Comparison of ENCODE assay signal across 1 cellular context in genomic region chr9:5832543-5833529, GRCh38.
TF ChIP-seq lines count a peak whose summit lies in the region.

ERMP1 (minus strand) TSS chr9:5833117; CDS start chr9:5833027, 90 bp downstream.

TF ChIP-seq in HepG2, 621 proteins besides CTCF, POLR2A, EP300 and RAD21 (continued from another document and continues in another):
- TF ChIP-seq GLMP (CRISPR knock-in tag; IDR thresholded peaks at IDR 0.05; ENCODE audit: borderline replicate concordance) = no peak
- no peak for TF ChIP-seq ZNF253 (CRISPR knock-in tag; IDR thresholded peaks at IDR 0.05; ENCODE audit: borderline replicate concordance)
- TF ChIP-seq PATZ1 (CRISPR knock-in tag; IDR thresholded peaks at IDR 0.05) = peak; percentile 73
- TF ChIP-seq ZEB1 (IDR thresholded peaks at IDR 0.05; ENCODE audit: insufficient replicate concordance, low read depth) = no peak
- no peak for TF ChIP-seq ZNF773 (CRISPR knock-in tag; IDR thresholded peaks at IDR 0.05; ENCODE audit: borderline replicate concordance)
- TF ChIP-seq SIX4 (CRISPR knock-in tag; IDR thresholded peaks at IDR 0.05) = no peak
- peak; percentile 21; the same call in 1 of the 2 replicates for TF ChIP-seq ONECUT2 (CRISPR knock-in tag; IDR thresholded peaks at IDR 0.05)
- TF ChIP-seq EED (CRISPR knock-in tag; IDR thresholded peaks at IDR 0.05) = no peak
- no peak for TF ChIP-seq MAFG (CRISPR knock-in tag; IDR thresholded peaks at IDR 0.05)
- no peak for TF ChIP-seq TOPORS (CRISPR knock-in tag; IDR thresholded peaks at IDR 0.05)
- peak; percentile 74 for TF ChIP-seq ZNF749 (CRISPR knock-in tag; IDR thresholded peaks at IDR 0.05; ENCODE audit: borderline replicate concordance)
- TF ChIP-seq MXD3 (CRISPR knock-in tag; IDR thresholded peaks at IDR 0.05) = peak; percentile 90
- TF ChIP-seq, protein P1, sequence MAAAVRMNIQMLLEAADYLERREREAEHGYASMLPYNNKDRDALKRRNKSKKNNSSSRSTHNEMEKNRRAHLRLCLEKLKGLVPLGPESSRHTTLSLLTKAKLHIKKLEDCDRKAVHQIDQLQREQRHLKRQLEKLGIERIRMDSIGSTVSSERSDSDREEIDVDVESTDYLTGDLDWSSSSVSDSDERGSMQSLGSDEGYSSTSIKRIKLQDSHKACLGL (CRISPR knock-in tag; IDR thresholded peaks at IDR 0.05) = peak; percentile 61; the same call in 1 of the 2 replicates
- TF ChIP-seq, protein P2, sequence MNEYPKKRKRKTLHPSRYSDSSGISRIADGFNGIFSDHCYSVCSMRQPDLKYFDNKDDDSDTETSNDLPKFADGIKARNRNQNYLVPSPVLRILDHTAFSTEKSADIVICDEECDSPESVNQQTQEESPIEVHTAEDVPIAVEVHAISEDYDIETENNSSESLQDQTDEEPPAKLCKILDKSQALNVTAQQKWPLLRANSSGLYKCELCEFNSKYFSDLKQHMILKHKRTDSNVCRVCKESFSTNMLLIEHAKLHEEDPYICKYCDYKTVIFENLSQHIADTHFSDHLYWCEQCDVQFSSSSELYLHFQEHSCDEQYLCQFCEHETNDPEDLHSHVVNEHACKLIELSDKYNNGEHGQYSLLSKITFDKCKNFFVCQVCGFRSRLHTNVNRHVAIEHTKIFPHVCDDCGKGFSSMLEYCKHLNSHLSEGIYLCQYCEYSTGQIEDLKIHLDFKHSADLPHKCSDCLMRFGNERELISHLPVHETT (CRISPR knock-in tag; conservative IDR thresholded peaks at IDR 0.05) = no peak
- no peak for TF ChIP-seq ATF1 (CRISPR knock-in tag; IDR thresholded peaks at IDR 0.05)
- TF ChIP-seq HMGA1 (CRISPR knock-in tag; conservative IDR thresholded peaks at IDR 0.05) = no peak
- TF ChIP-seq ZNF143 (CRISPR knock-in tag; IDR thresholded peaks at IDR 0.05) = peak; percentile 40; the same call in 1 of the 2 replicates
- TF ChIP-seq SCMH1 (CRISPR knock-in tag; IDR thresholded peaks at IDR 0.05; ENCODE audit: borderline replicate concordance) = no peak
- peak; percentile 83 for TF ChIP-seq ZNF607 (CRISPR knock-in tag; IDR thresholded peaks at IDR 0.05; ENCODE audit: borderline replicate concordance)
- peak; percentile 29 for TF ChIP-seq RBM22 (optimal IDR thresholded peaks at IDR 0.05; ENCODE audit: low read length)
- peak; percentile 40; the same call in 1 of the 2 replicates for TF ChIP-seq KDM4B (CRISPR knock-in tag; IDR thresholded peaks at IDR 0.05)
- TF ChIP-seq, protein P3, sequence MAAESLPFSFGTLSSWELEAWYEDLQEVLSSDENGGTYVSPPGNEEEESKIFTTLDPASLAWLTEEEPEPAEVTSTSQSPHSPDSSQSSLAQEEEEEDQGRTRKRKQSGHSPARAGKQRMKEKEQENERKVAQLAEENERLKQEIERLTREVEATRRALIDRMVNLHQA (CRISPR knock-in tag; IDR thresholded peaks at IDR 0.05) = no peak
- TF ChIP-seq ZNF770 (CRISPR knock-in tag; IDR thresholded peaks at IDR 0.05) = 0 out of 2 replicates have a peak, but pooled peaks have one; percentile 40
- TF ChIP-seq ZNF746 (CRISPR knock-in tag; IDR thresholded peaks at IDR 0.05) = 0 out of 2 replicates have a peak, but pooled peaks have one; percentile 22
- TF ChIP-seq SKI (IDR thresholded peaks at IDR 0.05; ENCODE audit: partially characterized antibody) = peak; percentile 84
- TF ChIP-seq ZNF282 (IDR thresholded peaks at IDR 0.05; ENCODE audit: partially characterized antibody) = no peak
- TF ChIP-seq IRX3 (CRISPR knock-in tag; IDR thresholded peaks at IDR 0.05; ENCODE audit: borderline replicate concordance, low read depth) = peak; percentile 44; the same call in 1 of the 2 replicates
- no peak; the same call in 1 of the 2 replicates for TF ChIP-seq MIER3 (CRISPR knock-in tag; IDR thresholded peaks at IDR 0.05; ENCODE audit: borderline replicate concordance)
- TF ChIP-seq ARHGAP35 (CRISPR knock-in tag; IDR thresholded peaks at IDR 0.05; ENCODE audit: borderline replicate concordance) = peak; percentile 38; the same call in 1 of the 2 replicates
- TF ChIP-seq ZBTB7A (CRISPR knock-in tag; IDR thresholded peaks at IDR 0.05) = peak; percentile 83
- peak; percentile 31; the same call in 1 of the 2 replicates for TF ChIP-seq WIZ (CRISPR knock-in tag; IDR thresholded peaks at IDR 0.05)
- peak; percentile 69 for TF ChIP-seq ARNT2 (CRISPR knock-in tag; IDR thresholded peaks at IDR 0.05; ENCODE audit: low read depth)
- TF ChIP-seq, protein P4, sequence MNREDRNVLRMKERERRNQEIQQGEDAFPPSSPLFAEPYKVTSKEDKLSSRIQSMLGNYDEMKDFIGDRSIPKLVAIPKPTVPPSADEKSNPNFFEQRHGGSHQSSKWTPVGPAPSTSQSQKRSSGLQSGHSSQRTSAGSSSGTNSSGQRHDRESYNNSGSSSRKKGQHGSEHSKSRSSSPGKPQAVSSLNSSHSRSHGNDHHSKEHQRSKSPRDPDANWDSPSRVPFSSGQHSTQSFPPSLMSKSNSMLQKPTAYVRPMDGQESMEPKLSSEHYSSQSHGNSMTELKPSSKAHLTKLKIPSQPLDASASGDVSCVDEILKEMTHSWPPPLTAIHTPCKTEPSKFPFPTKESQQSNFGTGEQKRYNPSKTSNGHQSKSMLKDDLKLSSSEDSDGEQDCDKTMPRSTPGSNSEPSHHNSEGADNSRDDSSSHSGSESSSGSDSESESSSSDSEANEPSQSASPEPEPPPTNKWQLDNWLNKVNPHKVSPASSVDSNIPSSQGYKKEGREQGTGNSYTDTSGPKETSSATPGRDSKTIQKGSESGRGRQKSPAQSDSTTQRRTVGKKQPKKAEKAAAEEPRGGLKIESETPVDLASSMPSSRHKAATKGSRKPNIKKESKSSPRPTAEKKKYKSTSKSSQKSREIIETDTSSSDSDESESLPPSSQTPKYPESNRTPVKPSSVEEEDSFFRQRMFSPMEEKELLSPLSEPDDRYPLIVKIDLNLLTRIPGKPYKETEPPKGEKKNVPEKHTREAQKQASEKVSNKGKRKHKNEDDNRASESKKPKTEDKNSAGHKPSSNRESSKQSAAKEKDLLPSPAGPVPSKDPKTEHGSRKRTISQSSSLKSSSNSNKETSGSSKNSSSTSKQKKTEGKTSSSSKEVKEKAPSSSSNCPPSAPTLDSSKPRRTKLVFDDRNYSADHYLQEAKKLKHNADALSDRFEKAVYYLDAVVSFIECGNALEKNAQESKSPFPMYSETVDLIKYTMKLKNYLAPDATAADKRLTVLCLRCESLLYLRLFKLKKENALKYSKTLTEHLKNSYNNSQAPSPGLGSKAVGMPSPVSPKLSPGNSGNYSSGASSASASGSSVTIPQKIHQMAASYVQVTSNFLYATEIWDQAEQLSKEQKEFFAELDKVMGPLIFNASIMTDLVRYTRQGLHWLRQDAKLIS (CRISPR knock-in tag; IDR thresholded peaks at IDR 0.05) = peak; percentile 20; the same call in 1 of the 2 replicates
- TF ChIP-seq ZNF891 (CRISPR knock-in tag; IDR thresholded peaks at IDR 0.05) = peak; percentile 73; the same call in 1 of the 2 replicates
- no peak for TF ChIP-seq ZBTB7B (CRISPR knock-in tag; IDR thresholded peaks at IDR 0.05)
- TF ChIP-seq ZNF331 (CRISPR knock-in tag; IDR thresholded peaks at IDR 0.05) = peak; percentile 72
- TF ChIP-seq YEATS4 (CRISPR knock-in tag; IDR thresholded peaks at IDR 0.05; ENCODE audit: borderline replicate concordance) = peak; percentile 90
- TF ChIP-seq SP4 (CRISPR knock-in tag; IDR thresholded peaks at IDR 0.05) = peak; percentile 84
- 0 out of 2 replicates have a peak, but pooled peaks have one; percentile 26 for TF ChIP-seq MIER2 (CRISPR knock-in tag; IDR thresholded peaks at IDR 0.05)
- peak; percentile 85 for TF ChIP-seq BRD4 (CRISPR knock-in tag; IDR thresholded peaks at IDR 0.05)
- peak; percentile 80 for TF ChIP-seq SAP130 (CRISPR knock-in tag; IDR thresholded peaks at IDR 0.05; ENCODE audit: low read depth)
- peak; percentile 71 for TF ChIP-seq CENPT (CRISPR knock-in tag; IDR thresholded peaks at IDR 0.05; ENCODE audit: low read depth)
- no peak for TF ChIP-seq SATB2 (CRISPR knock-in tag; IDR thresholded peaks at IDR 0.05)
- TF ChIP-seq KDM6A (CRISPR knock-in tag; IDR thresholded peaks at IDR 0.05; ENCODE audit: low read depth) = no peak
- TF ChIP-seq ZBTB42 (CRISPR knock-in tag; IDR thresholded peaks at IDR 0.05) = peak; percentile 35; the same call in 1 of the 2 replicates
- no peak for TF ChIP-seq THAP9 (CRISPR knock-in tag; IDR thresholded peaks at IDR 0.05; ENCODE audit: borderline replicate concordance)
- no peak for TF ChIP-seq BCLAF1 (IDR thresholded peaks at IDR 0.05)
- no peak for TF ChIP-seq ZNF382 (CRISPR knock-in tag; IDR thresholded peaks at IDR 0.05; ENCODE audit: borderline replicate concordance)
- peak; percentile 79 for TF ChIP-seq HDAC1 (CRISPR knock-in tag; IDR thresholded peaks at IDR 0.05)
- peak; percentile 66; the same call in 1 of the 2 replicates for TF ChIP-seq RXRB (CRISPR knock-in tag; IDR thresholded peaks at IDR 0.05; ENCODE audit: borderline replicate concordance)
- peak; percentile 75; the same call in 1 of the 2 replicates for TF ChIP-seq ISL2 (CRISPR knock-in tag; IDR thresholded peaks at IDR 0.05)
- no peak for TF ChIP-seq PAX8 (CRISPR knock-in tag; IDR thresholded peaks at IDR 0.05; ENCODE audit: borderline replicate concordance)
